ENCODE assay signal across 1 cellular context in genomic region chr16:67762385-67762784, GRCh38.
TF ChIP-seq lines count a peak whose summit lies in the region.

No MANE protein-coding gene starts in this region.

TF ChIP-seq in H1, 55 proteins besides CTCF, POLR2A, EP300 and RAD21:
- no peak for TF ChIP-seq TEAD4 (IDR thresholded peaks at IDR 0.05; ENCODE audit: low read depth, low read length)
- TF ChIP-seq KDM4A (IDR thresholded peaks at IDR 0.05; ENCODE audit: low read depth, low read length, severe bottlenecking): no peak
- TF ChIP-seq RBBP5 (IDR thresholded peaks at IDR 0.05; ENCODE audit: borderline replicate concordance, low read depth, low read length): no peak
- TF ChIP-seq POU5F1 (IDR thresholded peaks at IDR 0.05; ENCODE audit: low read depth, low read length): no peak
- no peak for TF ChIP-seq YY1 (IDR thresholded peaks at IDR 0.05; ENCODE audit: low read depth, low read length)
- TF ChIP-seq MAX (IDR thresholded peaks at IDR 0.05): no peak
- no peak for TF ChIP-seq ASH2L (IDR thresholded peaks at IDR 0.05; ENCODE audit: low read length)
- no peak for TF ChIP-seq JUN (IDR thresholded peaks at IDR 0.05; ENCODE audit: low read depth, low read length)
- no peak for TF ChIP-seq SIRT6 (IDR thresholded peaks at IDR 0.05; ENCODE audit: low read length)
- TF ChIP-seq TAF7 (optimal IDR thresholded peaks at IDR 0.05; ENCODE audit: borderline replicate concordance, low read depth, low read length): no peak
- TF ChIP-seq TBP (IDR thresholded peaks at IDR 0.05; ENCODE audit: low read depth, low read length): no peak
- no peak for TF ChIP-seq BACH1 (IDR thresholded peaks at IDR 0.05; ENCODE audit: low read length)
- no peak for TF ChIP-seq CEBPB (IDR thresholded peaks at IDR 0.05; ENCODE audit: low read depth, low read length)
- TF ChIP-seq SIN3A (conservative IDR thresholded peaks at IDR 0.05 in 1 of 2, IDR thresholded peaks at IDR 0.05 in 1 of 2; ENCODE audit: low read depth in 1 of 2, low read length in 2 of 2): no peak
- no peak for TF ChIP-seq ATF3 (IDR thresholded peaks at IDR 0.05; ENCODE audit: insufficient read depth, low read depth, low read length)
- TF ChIP-seq SP1 (IDR thresholded peaks at IDR 0.05; ENCODE audit: low read depth, low read length): no peak
TF ChIP-seq in H1: peak in this region for 0.
